ENCODE assay signal across 10 cellular contexts in genomic region chr19:18428173-18428836, GRCh38. TPM values are rescaled to one million over a fixed set of nuclear protein-coding genes. Genes with fewer than 3 reads are reported as not detected.
DNase-seq lines count a peak whose midpoint lies in the region; ATAC-seq and TF ChIP-seq lines count a peak whose summit lies in the region.
"Had no signal": no experiment of that assay in that cellular context is flagged by ENCODE, and none has a peak within 500 bp of the region (broad histone marks: within the 10 kb centered on the region; RNA-seq: fewer than 3 reads in every experiment).

No MANE protein-coding gene starts in this region.

- H3K9me3 Mint-ChIP-seq in dendritic cell treated with granulocyte-macrophage colony-stimulating factor and Interleukin-4, amounts not matched to agents 40 ng/mL and 50 ng/mL, for 4 days, result no peaks in the 10 kb centered on the region

- H3K4me1 Mint-ChIP-seq in dendritic cell treated with granulocyte-macrophage colony-stimulating factor and Interleukin-4, amounts not matched to agents 40 ng/mL and 50 ng/mL, for 4 days (ENCODE audit: low read depth), result peaks cover 65% of the 10 kb centered on the region

- H3K27ac Mint-ChIP-seq in dendritic cell treated with granulocyte-macrophage colony-stimulating factor and Interleukin-4, amounts not matched to agents 40 ng/mL and 50 ng/mL, for 4 days, result peak overlapping the region; percentile 37
- H3K27ac Mint-ChIP-seq: progenitor cell of endocrine pancreas had no signal

- peak overlapping the region; percentile 39; the same call in 1 of the 2 replicates for H3K4me3 ChIP-seq in Jurkat, Clone E6-1 (ENCODE audit: low read length)
- H3K4me3 ChIP-seq in osteoblast (ENCODE audit: insufficient read depth, low read length), result peak overlapping the region; percentile 65

- H3K27me3 ChIP-seq in osteoblast (ENCODE audit: insufficient read depth, low read length), result no peaks in the 10 kb centered on the region

- peak; percentile 2 for ATAC-seq in GM18520 (IDR thresholded peaks at IDR 0.05; ENCODE audit: unreplicated experiment)
- no peak for ATAC-seq in HG02798 (IDR thresholded peaks at IDR 0.05; ENCODE audit: poor library complexity, unreplicated experiment)
- no peak for ATAC-seq in GM21526 (IDR thresholded peaks at IDR 0.05; ENCODE audit: low FRiP score, unreplicated experiment)

- peak overlapping the region; percentile 69 for H3K4me2 ChIP-seq in osteoblast (ENCODE audit: insufficient read depth, low read length)

- H3K36me3 Mint-ChIP-seq in dendritic cell treated with granulocyte-macrophage colony-stimulating factor and Interleukin-4, amounts not matched to agents 40 ng/mL and 50 ng/mL, for 4 days (ENCODE audit: low read depth), result peaks cover 68% of the 10 kb centered on the region

- H3K4me1 ChIP-seq in osteoblast (ENCODE audit: insufficient read depth, low read length), result peaks cover 29% of the 10 kb centered on the region

- intact Hi-C loops in dendritic cell treated with granulocyte-macrophage colony-stimulating factor and Interleukin-4, amounts not matched to agents 40 ng/mL and 50 ng/mL, for 4 days (cut with micrococcal nuclease), result no loop called here

- H3K9me3 ChIP-seq in osteoblast (ENCODE audit: low read depth, low read length), result no peaks in the 10 kb centered on the region

- peaks cover 3% of the 10 kb centered on the region for H3K36me3 ChIP-seq in osteoblast (ENCODE audit: insufficient read depth, low read length)

- TF ChIP-seq CTCF in osteoblast (IDR thresholded peaks at IDR 0.05; ENCODE audit: extremely low read depth, low read depth, low read length), result no peak

- DNase-seq in Jurkat, Clone E6-1 (ENCODE audit: low read depth, low spot score), result no peak
- DNase-seq in osteoblast (ENCODE audit: insufficient read length, low spot score, missing footprints) (peak; percentile 77), AG20443 (ENCODE audit: low spot score) (no peak)
- DNase-seq in stimulated activated CD4-positive, alpha-beta T cell treated with anti-CD3 and anti-CD28 coated beads, Interleukin-2, amount 100 ng/mL, for 24 hours, result no peak

- peaks cover 59% of the 10 kb centered on the region for H3K79me2 ChIP-seq in osteoblast (ENCODE audit: insufficient read depth, low read length)

- H2AFZ ChIP-seq in osteoblast (ENCODE audit: low read length), result no peak overlapping the region

- peaks cover 9% of the 10 kb centered on the region for H3K27me3 Mint-ChIP-seq in dendritic cell treated with granulocyte-macrophage colony-stimulating factor and Interleukin-4, amounts not matched to agents 40 ng/mL and 50 ng/mL, for 4 days

- H3K4me3 Mint-ChIP-seq in dendritic cell treated with granulocyte-macrophage colony-stimulating factor and Interleukin-4, amounts not matched to agents 40 ng/mL and 50 ng/mL, for 4 days, result peak overlapping the region; percentile 39

- H4K20me1 ChIP-seq in osteoblast (ENCODE audit: insufficient read depth, low read length), result peaks cover 36% of the 10 kb centered on the region

- H3K27ac ChIP-seq in osteoblast (ENCODE audit: low read depth, low read length), result peak overlapping the region; percentile 68

RNA-seq across cellular contexts. Expression of gene SSBP4, which starts 9.1 kb away (rescaled TPM):
- polyA plus RNA-seq in Jurkat, Clone E6-1 (2012; ENCODE audit: insufficient read depth, insufficient read length), result 148 TPM
- total RNA-seq in osteoblast, result 77.8 and 90.8 TPM in 2 replicates

RNA-seq across cellular contexts. Expression of gene ISYNA1, which starts 9.6 kb away (rescaled TPM):
- polyA plus RNA-seq in Jurkat, Clone E6-1 (2012; ENCODE audit: insufficient read depth, insufficient read length), result 5.0 TPM
- 7.7 and 8.0 TPM in 2 replicates for total RNA-seq in osteoblast

RNA-seq across cellular contexts. Expression of gene LRRC25, which starts 30.9 kb away (rescaled TPM):
- not detected for polyA plus RNA-seq in Jurkat, Clone E6-1 (2012; ENCODE audit: insufficient read depth, insufficient read length)
- total RNA-seq in osteoblast, result 0.88 and 1.1 TPM in 2 replicates
- total RNA-seq: dermis microvascular lymphatic vessel endothelial cell, progenitor cell of endocrine pancreas had no signal

RNA-seq across cellular contexts. Expression of gene GDF15, which starts 42.3 kb away (rescaled TPM):
- polyA plus RNA-seq in Jurkat, Clone E6-1 (2012; ENCODE audit: insufficient read depth, insufficient read length), result not detected
- 61.6 and 74.2 TPM in 2 replicates for total RNA-seq in osteoblast
